ENCODE assay signal across 16 cellular contexts in genomic region chr13:110246530-110246929, GRCh38.
DNase-seq lines count a peak whose midpoint lies in the region; ATAC-seq and TF ChIP-seq lines count a peak whose summit lies in the region.
"Had no signal": no experiment of that assay in that cellular context is flagged by ENCODE, and none has a peak within 500 bp of the region (broad histone marks: within the 10 kb centered on the region; RNA-seq: fewer than 3 reads in every experiment).

No MANE protein-coding gene starts in this region.

- H3K27ac ChIP-seq in ACC112 (ENCODE audit: low read depth, low read length), result peak overlapping the region; percentile 97
- peak overlapping the region; percentile 84 for H3K27ac ChIP-seq in SJSA1
- peak overlapping the region; percentile 80 to 97 (median 86) for H3K27ac ChIP-seq in sigmoid colon

- peak in 1 of 4 donors; percentile 45 for TF ChIP-seq EP300 in sigmoid colon (IDR thresholded peaks at IDR 0.05)

- TF ChIP-seq CTCF in fibroblast of villous mesenchyme (IDR thresholded peaks at IDR 0.05; ENCODE audit: insufficient read depth, low read depth, low read length) (no peak), sigmoid colon (IDR thresholded peaks at IDR 0.05) (no peak)

- no peaks in the 10 kb centered on the region for H3K27me3 ChIP-seq in ACC112 (ENCODE audit: insufficient read depth, low read length)
- H3K27me3 ChIP-seq in SJSA1 (replicated peaks), result no peaks in the 10 kb centered on the region
- no peaks in the 10 kb centered on the region for H3K27me3 ChIP-seq in sigmoid colon
- H3K27me3 ChIP-seq: right lobe of liver had no signal

- no peak overlapping the region for H2AFZ ChIP-seq in ACC112 (ENCODE audit: low read length, unreplicated experiment)

- peaks cover 66% of the 10 kb centered on the region for H3K4me1 ChIP-seq in ACC112 (ENCODE audit: control insufficient read depth, insufficient read depth, low read length, unreplicated experiment)
- H3K4me1 ChIP-seq in SJSA1 (replicated peaks), result peaks cover 57% of the 10 kb centered on the region
- H3K4me1 ChIP-seq in sigmoid colon, result peaks cover 0 to 98% (median 90%) of the 10 kb centered on the region in 4 donors
- H3K4me1 ChIP-seq: right lobe of liver had no signal

- no peaks in the 10 kb centered on the region for H3K36me3 ChIP-seq in ACC112 (ENCODE audit: insufficient read depth, low read length)
- H3K36me3 ChIP-seq in SJSA1, result peaks cover 23% of the 10 kb centered on the region
- H3K36me3 ChIP-seq in sigmoid colon, result peaks cover 0 to 18% (median 0%) of the 10 kb centered on the region in 4 donors
- H3K36me3 ChIP-seq: right lobe of liver had no signal

- H3K9me3 ChIP-seq in SJSA1 (replicated peaks), result no peaks in the 10 kb centered on the region
- no peaks in the 10 kb centered on the region for H3K9me3 ChIP-seq in sigmoid colon
- H3K9me3 ChIP-seq: right lobe of liver had no signal

- peaks cover 57% of the 10 kb centered on the region for H3K79me2 ChIP-seq in ACC112 (ENCODE audit: control insufficient read depth, insufficient read depth, low read length, unreplicated experiment)

- no peak overlapping the region for H3K4me3 ChIP-seq in ACC112 (ENCODE audit: low read depth, low read length)
- H3K4me3 ChIP-seq in SJSA1, result no peak overlapping the region
- H3K4me3 ChIP-seq in fibroblast of villous mesenchyme (ENCODE audit: low read depth, low read length), result no peak overlapping the region
- H3K4me3 ChIP-seq in sigmoid colon, result no peak overlapping the region
- H3K4me3 ChIP-seq: right lobe of liver had no signal

- WGBS in sigmoid colon, 2 donors, result 64 to 70% methylated on average over 5 of the region's 5 CpGs

- DNase-seq in SJSA1 (ENCODE audit: low read depth in 1 of 2, low spot score in 2 of 2) (peak in 1 of 2 experiments; percentile 31), fibroblast of villous mesenchyme (ENCODE audit: low read depth) (peak; percentile 89), sigmoid colon (no peak), cortex of kidney (lab: John Stamatoyannopoulos, UW) (no peak)
- no peak for DNase-seq in stimulated activated CD4-positive, alpha-beta T cell treated with anti-CD3 and anti-CD28 coated beads, Interleukin-4, amount 100 ng/mL, for 4 hours
- DNase-seq: activated effector memory CD4-positive, alpha-beta T cell treated with anti-CD3 and anti-CD28 coated beads, Interleukin-2, amount 50 U/mL, for 16 hours; effector memory CD8-positive, alpha-beta T cell; glutamatergic neuron; KBM-7; NCI-H1436; NCI-H345; stimulated activated naive CD4-positive, alpha-beta T cell treated with Interleukin-2 at 50 U/mL for 16 hours had no signal

- ATAC-seq in GM21528 (IDR thresholded peaks at IDR 0.05; ENCODE audit: low FRiP score, unreplicated experiment) (no peak), GM19452 (IDR thresholded peaks at IDR 0.05; ENCODE audit: unreplicated experiment) (no peak)
- ATAC-seq: effector memory CD8-positive, alpha-beta T cell; right lobe of liver had no signal

- intact Hi-C loops in sigmoid colon (cut with DNase I), result no loop called here

- no peak for TF ChIP-seq POLR2A in sigmoid colon (IDR thresholded peaks at IDR 0.05)
